In the genomic region with DNA sequence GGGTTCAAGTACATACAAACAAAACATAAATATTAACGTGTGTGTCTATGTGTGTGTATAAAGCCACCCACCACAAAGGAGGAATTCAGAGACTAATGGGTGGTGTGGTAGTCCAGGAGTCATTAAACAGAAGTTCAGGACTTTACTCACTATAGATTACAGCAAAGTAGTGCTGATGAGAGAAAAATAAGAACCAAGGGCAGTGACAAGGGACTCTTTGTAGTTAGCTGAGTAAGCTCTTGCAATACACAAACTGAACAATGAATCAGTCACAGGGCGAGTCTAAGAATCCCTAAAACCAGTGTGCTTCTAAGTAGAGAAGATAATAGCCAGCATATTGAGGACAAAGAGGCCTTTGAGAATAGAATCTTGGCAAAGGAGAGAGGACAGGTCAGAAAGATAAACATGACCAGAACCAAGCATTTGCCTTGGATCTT, we compare ENCODE assay signal across 13 cellular contexts.
DNase-seq lines count a peak whose midpoint lies in the region; ATAC-seq and TF ChIP-seq lines count a peak whose summit lies in the region.
"Had no signal": no experiment of that assay in that cellular context is flagged by ENCODE, and none has a peak within 500 bp of the region (broad histone marks: within the 10 kb centered on the region; RNA-seq: fewer than 3 reads in every experiment).

No MANE protein-coding gene starts in this region.

- no peak overlapping the region for H3K4me3 ChIP-seq in foreskin fibroblast (ENCODE audit: low read depth in 1 of 2, low read length in 2 of 2)
- no peak overlapping the region for H3K4me3 ChIP-seq in WERI-Rb-1 (ENCODE audit: low read depth, low read length)
- no peak overlapping the region for H3K4me3 ChIP-seq in esophagus muscularis mucosa
- H3K4me3 ChIP-seq: transverse colon had no signal

- no peak overlapping the region for H3K27ac ChIP-seq in WERI-Rb-1
- peak overlapping the region in 1 of 4 donors; percentile 13 for H3K27ac ChIP-seq in esophagus muscularis mucosa (replicated peaks in 1 of 4)
- H3K27ac ChIP-seq: transverse colon had no signal

- H3K27me3 ChIP-seq in WERI-Rb-1 (ENCODE audit: insufficient read depth, low read depth, severe bottlenecking) (no peaks in the 10 kb centered on the region), esophagus muscularis mucosa (no peaks in the 10 kb centered on the region)
- H3K27me3 ChIP-seq: transverse colon had no signal

- DNase-seq in H4 (ENCODE audit: low spot score) = peak; percentile 49
- peak; percentile 96 for DNase-seq in SK-MEL-5 (ENCODE audit: low read depth, low spot score)
- peak; percentile 27 to 69 for DNase-seq in foreskin fibroblast
- peak; percentile 99 for DNase-seq in pons (ENCODE audit: low spot score)
- no peak for DNase-seq in activated gamma-delta T cell (lab: John Stamatoyannopoulos, UW)
- no peak for DNase-seq in WERI-Rb-1
- DNase-seq in esophagus muscularis mucosa (ENCODE audit: extremely low spot score) = no peak
- DNase-seq: dermis blood vessel endothelial cell; DMS153; NCI-H1105; stimulated activated CD4-positive, alpha-beta T cell treated with anti-CD3 and anti-CD28 coated beads, Interleukin-1b, Interleukin-23, amount 100 ng/mL, for 48 hours; transverse colon had no signal

- intact Hi-C loops in esophagus muscularis mucosa (cut with DNase I) = no loop called here

- H3K9me3 ChIP-seq in WERI-Rb-1 (ENCODE audit: severe bottlenecking) (no peaks in the 10 kb centered on the region), esophagus muscularis mucosa (no peaks in the 10 kb centered on the region)
- H3K9me3 ChIP-seq: transverse colon had no signal

- H3K36me3 ChIP-seq in WERI-Rb-1 (no peaks in the 10 kb centered on the region), esophagus muscularis mucosa (no peaks in the 10 kb centered on the region)
- H3K36me3 ChIP-seq: transverse colon had no signal

- WGBS in esophagus muscularis mucosa = 73% methylated on average over 2 of the region's 2 CpGs

- TF ChIP-seq POLR2A in esophagus muscularis mucosa (IDR thresholded peaks at IDR 0.05; ENCODE audit: low read depth) = no peak

- in situ Hi-C loops in SK-MEL-5 (cut with HindIII; ENCODE audit: low pct_unique_long_range_greater_than_20kb, low sequenced_read_pairs) = no loop called here

- no peak for TF ChIP-seq EP300 in esophagus muscularis mucosa (IDR thresholded peaks at IDR 0.05)

- peaks cover 0 to 9% (median 6%) of the 10 kb centered on the region in 4 donors for H3K4me1 ChIP-seq in esophagus muscularis mucosa

- ATAC-seq in HG03280 (IDR thresholded peaks at IDR 0.05; ENCODE audit: unreplicated experiment) = no peak

- TF ChIP-seq CTCF in foreskin fibroblast (IDR thresholded peaks at IDR 0.05; ENCODE audit: low read depth, low read length) = no peak
- TF ChIP-seq CTCF in WERI-Rb-1 (IDR thresholded peaks at IDR 0.05; ENCODE audit: low read depth, low read length) = no peak
- TF ChIP-seq CTCF in esophagus muscularis mucosa (IDR thresholded peaks at IDR 0.05) = no peak

Comparison
In these comparisons a context has a peak if more than half of its experiments do, and no peak if none do; other contexts are left out.
1. DNase-seq: peak in H4 (single experiment), SK-MEL-5 (single experiment), foreskin fibroblast (2 of 2) and pons (single experiment); none in activated gamma-delta T cell (single experiment), WERI-Rb-1 (single experiment) and esophagus muscularis mucosa (single experiment).